ENCODE assay signal across 8 cellular contexts in genomic region chr7:35055733-35056132, GRCh38. TPM values are rescaled to one million over a fixed set of nuclear protein-coding genes. Genes with fewer than 3 reads are reported as not detected.
DNase-seq lines count a peak whose midpoint lies in the region; TF ChIP-seq lines count a peak whose summit lies in the region.
"Not testable (repeated sequence)": the region's sequence is repeated elsewhere in the genome, so short reads cannot be mapped to it uniquely, and the experiment has no call there.

No MANE protein-coding gene starts in this region.

- not testable (repeated sequence) for H3K27ac ChIP-seq in RWPE1; brain microvascular endothelial cell; cardiac muscle cell; smooth muscle cell (ENCODE audit: low read depth)

- H3K36me3 ChIP-seq in BE2C; brain microvascular endothelial cell (replicated peaks); cardiac muscle cell; smooth muscle cell (ENCODE audit: low read depth): not testable (repeated sequence)

- in situ Hi-C loops in brain microvascular endothelial cell (cut with HindIII; ENCODE audit: low pct_ligation_motif_present, low sequenced_read_pairs), result not testable (repeated sequence)

- H3K36me3 Mint-ChIP-seq in HFFc6 (ENCODE audit: low read depth), result not testable (repeated sequence)

- not testable (repeated sequence) for H3K79me2 ChIP-seq in smooth muscle cell (ENCODE audit: low read depth)

- H3K4me2 ChIP-seq in smooth muscle cell, result not testable (repeated sequence)

- H3K27ac Mint-ChIP-seq in HFFc6, result not testable (repeated sequence)

- H3K27me3 Mint-ChIP-seq in HFFc6 (ENCODE audit: insufficient read depth), result not testable (repeated sequence)

- TF ChIP-seq CTCF in BE2C (IDR thresholded peaks at IDR 0.05; ENCODE audit: low read depth, low read length) (peak; percentile 60), GM12873 (IDR thresholded peaks at IDR 0.05; ENCODE audit: insufficient read depth, low read depth, low read length, missing control alignments) (peak; percentile 11), HFFc6 (IDR thresholded peaks at IDR 0.05) (peak; percentile 66), RWPE1 (conservative IDR thresholded peaks at IDR 0.05; ENCODE audit: low read depth) (peak; percentile 18; the same call in 1 of the 2 replicates), brain microvascular endothelial cell (IDR thresholded peaks at IDR 0.05; ENCODE audit: low read depth, low read length, missing control alignments) (peak; percentile 62), cardiac muscle cell (IDR thresholded peaks at IDR 0.05; ENCODE audit: low read depth, low read length) (peak; percentile 47), smooth muscle cell (IDR thresholded peaks at IDR 0.05; ENCODE audit: borderline replicate concordance, insufficient read depth, poor library complexity, severe bottlenecking) (peak; percentile 38)

- H3K4me3 ChIP-seq in BE2C (ENCODE audit: low read depth, low read length); brain microvascular endothelial cell (ENCODE audit: low read depth, low read length); cardiac muscle cell; smooth muscle cell: not testable (repeated sequence)

- DNase-seq in BE2C, result peak; percentile 19
- not testable (repeated sequence) for DNase-seq in HFFc6; RWPE1 (ENCODE audit: low spot score); brain microvascular endothelial cell; smooth muscle cell (lab: John Stamatoyannopoulos, UW; ENCODE audit: unreplicated experiment)
- peak; percentile 3 for DNase-seq in NCI-H1105 treated with DMSO at 0.1 percent for 48 hours (lab: John Stamatoyannopoulos, UW)
- peak in 1 of 2 donors; percentile 22 for DNase-seq in cardiac muscle cell (ENCODE audit: low read depth in 1 of 2, low spot score in 1 of 2)

- 88% methylated on average over 2 of the region's 2 CpGs for WGBS in smooth muscle cell (ENCODE audit: low lambda C conversion rate)

- not testable (repeated sequence) for H4K20me1 ChIP-seq in smooth muscle cell (ENCODE audit: low read depth)

- H3K4me1 Mint-ChIP-seq in HFFc6 (ENCODE audit: low read depth), result peaks cover 19% of the 10 kb centered on the region

- not testable (repeated sequence) for H3K9ac ChIP-seq in smooth muscle cell (ENCODE audit: low read depth)

- H3F3A ChIP-seq in smooth muscle cell (ENCODE audit: low read depth), result not testable (repeated sequence)

- POLR2A ChIA-PET in RWPE1 (lab: Yijun Ruan, JAX; ENCODE audit: low non-redundant PET), result not testable (repeated sequence)

- H2AFZ ChIP-seq in smooth muscle cell (ENCODE audit: low read depth), result not testable (repeated sequence)

- H3K9me3 ChIP-seq in BE2C; cardiac muscle cell (ENCODE audit: low read depth); smooth muscle cell (replicated peaks; ENCODE audit: low read depth): not testable (repeated sequence)

- not testable (repeated sequence) for H3K9me3 Mint-ChIP-seq in HFFc6

- H3K4me1 ChIP-seq in BE2C; cardiac muscle cell (ENCODE audit: low read depth); smooth muscle cell (ENCODE audit: low read depth): not testable (repeated sequence)

- H3K4me3 Mint-ChIP-seq in HFFc6, result not testable (repeated sequence)

- CTCF ChIA-PET in RWPE1 (lab: Yijun Ruan, JAX), result not testable (repeated sequence)

- H3K27me3 ChIP-seq in BE2C; brain microvascular endothelial cell (replicated peaks); cardiac muscle cell; smooth muscle cell (ENCODE audit: low read depth): not testable (repeated sequence)

RNA-seq across cellular contexts. Expression of gene DPY19L1, which starts 18.4 kb away (rescaled TPM):
- polyA plus RNA-seq in BE2C (2012; ENCODE audit: insufficient read depth, insufficient read length, low read depth), result 12.9 TPM
- total RNA-seq in HFFc6 (2021; fragmentation: NEBNext Ultra II Directional; extraction: Animal tissue kit (Norgen Biotek cat#: 25700)), result 10 to 100 TPM; 23.7 to 33.4 (median 30.2) TPM
- 20.2 and 20.8 TPM in 2 replicates for total RNA-seq in cardiac muscle cell
- 21.4 and 27.3 TPM in 2 replicates for polyA plus RNA-seq in cardiac muscle cell
- total RNA-seq in smooth muscle cell, result 38.2 and 53.1 TPM in 2 replicates
- polyA plus RNA-seq in smooth muscle cell, result 14.5 and 14.8 TPM in 2 replicates

Comparison
In these comparisons a context has a peak if more than half of its experiments do, and no peak if none do; other contexts are left out.
1. CTCF ChIP-seq: peak in every context shown above with its lines; median percentile 66 in HFFc6; 62 in brain microvascular endothelial cell; 60 in BE2C; 47 in cardiac muscle cell; 38 in smooth muscle cell; 18 in RWPE1; 11 in GM12873.